In the genomic region with DNA sequence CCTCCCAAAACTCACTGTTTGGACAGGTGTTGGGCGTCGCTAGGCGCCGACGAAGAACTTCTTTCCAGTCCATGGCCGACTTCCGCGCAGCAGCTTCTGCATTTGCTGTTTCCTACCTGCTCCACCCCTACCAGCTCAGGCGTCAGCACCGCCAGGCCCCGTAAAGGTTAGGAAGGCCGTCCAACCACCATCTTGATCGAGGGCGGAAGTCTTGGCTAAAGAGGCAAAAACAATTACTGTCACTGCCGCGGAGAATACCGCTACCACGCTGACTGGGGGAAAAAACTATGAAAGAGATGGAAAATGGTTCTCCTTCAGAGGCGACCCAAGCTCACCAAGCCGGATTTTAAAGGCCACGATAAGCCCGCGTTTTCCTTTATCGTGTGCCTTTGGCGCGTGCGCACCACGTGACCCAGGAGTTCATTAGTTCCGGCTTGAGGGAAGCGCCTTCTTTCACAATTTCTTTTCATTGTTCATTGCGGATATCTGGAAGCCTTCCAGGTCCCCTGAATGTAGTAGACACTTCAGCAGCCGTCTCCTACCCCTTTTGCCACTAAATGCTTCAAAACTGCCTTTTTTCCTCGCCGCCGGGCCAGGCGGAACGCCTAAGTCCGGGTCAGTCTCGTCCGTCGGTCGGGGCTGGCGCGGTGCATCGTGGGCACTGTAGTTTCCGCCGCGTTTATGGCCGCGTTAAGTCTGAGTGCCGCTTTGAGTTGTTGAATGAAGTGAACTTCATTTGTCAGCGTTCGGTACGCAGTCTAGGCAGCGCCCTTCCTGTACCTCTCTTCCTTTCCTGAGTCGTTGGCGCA, we compare ENCODE assay signal across 1 cellular context.
TF ChIP-seq lines count a peak whose summit lies in the region.

Gene PPP2R3C, minus strand, starts transcription at position 104 of the 809 bp plus-strand sequence. Its CDS starts 31 bp downstream, at position 73.
Gene PRORP, plus strand, starts transcription at position 666 of the 809 bp plus-strand sequence. CDS start 694 bp downstream, outside the sequence.

TF ChIP-seq in HepG2, 621 proteins besides CTCF, POLR2A, EP300 and RAD21 (continued from another document and continues in another):
- TF ChIP-seq, protein P1, sequence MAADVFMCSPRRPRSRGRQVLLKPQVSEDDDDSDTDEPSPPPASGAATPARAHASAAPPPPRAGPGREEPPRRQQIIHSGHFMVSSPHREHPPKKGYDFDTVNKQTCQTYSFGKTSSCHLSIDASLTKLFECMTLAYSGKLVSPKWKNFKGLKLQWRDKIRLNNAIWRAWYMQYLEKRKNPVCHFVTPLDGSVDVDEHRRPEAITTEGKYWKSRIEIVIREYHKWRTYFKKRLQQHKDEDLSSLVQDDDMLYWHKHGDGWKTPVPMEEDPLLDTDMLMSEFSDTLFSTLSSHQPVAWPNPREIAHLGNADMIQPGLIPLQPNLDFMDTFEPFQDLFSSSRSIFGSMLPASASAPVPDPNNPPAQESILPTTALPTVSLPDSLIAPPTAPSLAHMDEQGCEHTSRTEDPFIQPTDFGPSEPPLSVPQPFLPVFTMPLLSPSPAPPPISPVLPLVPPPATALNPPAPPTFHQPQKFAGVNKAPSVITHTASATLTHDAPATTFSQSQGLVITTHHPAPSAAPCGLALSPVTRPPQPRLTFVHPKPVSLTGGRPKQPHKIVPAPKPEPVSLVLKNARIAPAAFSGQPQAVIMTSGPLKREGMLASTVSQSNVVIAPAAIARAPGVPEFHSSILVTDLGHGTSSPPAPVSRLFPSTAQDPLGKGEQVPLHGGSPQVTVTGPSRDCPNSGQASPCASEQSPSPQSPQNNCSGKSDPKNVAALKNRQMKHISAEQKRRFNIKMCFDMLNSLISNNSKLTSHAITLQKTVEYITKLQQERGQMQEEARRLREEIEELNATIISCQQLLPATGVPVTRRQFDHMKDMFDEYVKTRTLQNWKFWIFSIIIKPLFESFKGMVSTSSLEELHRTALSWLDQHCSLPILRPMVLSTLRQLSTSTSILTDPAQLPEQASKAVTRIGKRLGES (CRISPR knock-in tag; IDR thresholded peaks at IDR 0.05; ENCODE audit: borderline replicate concordance): peak; percentile 96
- TF ChIP-seq FOXM1 (CRISPR knock-in tag; IDR thresholded peaks at IDR 0.05) (0 out of 2 replicates have a peak, but pooled peaks have one; percentile 82), POLR2G (IDR thresholded peaks at IDR 0.05; ENCODE audit: low read depth, low read length) (peak; percentile 85), SUZ12 (IDR thresholded peaks at IDR 0.05; ENCODE audit: low read depth, low read length) (peak; percentile 82), ZNF260 (CRISPR knock-in tag; IDR thresholded peaks at IDR 0.05; ENCODE audit: borderline replicate concordance, low read depth) (0 out of 2 replicates have a peak, but pooled peaks have one; percentile 53), ZBTB46 (CRISPR knock-in tag; IDR thresholded peaks at IDR 0.05; ENCODE audit: borderline replicate concordance) (peak; percentile 98), CREM (IDR thresholded peaks at IDR 0.05) (peak; percentile 98), CREM (CRISPR knock-in tag; IDR thresholded peaks at IDR 0.05) (no peak; the same call in none of the 2 replicates), GTF2F1 (IDR thresholded peaks at IDR 0.05; ENCODE audit: low read length) (peak; percentile 92; the same call in 1 of the 2 replicates), ZFX (CRISPR knock-in tag; IDR thresholded peaks at IDR 0.05; ENCODE audit: low read depth) (peak; percentile 99), ZNF550 (CRISPR knock-in tag; IDR thresholded peaks at IDR 0.05; ENCODE audit: borderline replicate concordance) (peak; percentile 78), ZNF567 (CRISPR knock-in tag; IDR thresholded peaks at IDR 0.05; ENCODE audit: borderline replicate concordance) (peak; percentile 85), XBP1 (CRISPR knock-in tag; IDR thresholded peaks at IDR 0.05) (peak; percentile 94; the same call in 1 of the 2 replicates), ZFAT (CRISPR knock-in tag; conservative IDR thresholded peaks at IDR 0.05) (peak; percentile 95), ZNF274 (CRISPR knock-in tag; IDR thresholded peaks at IDR 0.05) (peak; percentile 88), ZNF552 (CRISPR knock-in tag; IDR thresholded peaks at IDR 0.05; ENCODE audit: borderline replicate concordance) (peak; percentile 94), PRDM10 (CRISPR knock-in tag; IDR thresholded peaks at IDR 0.05; ENCODE audit: low read depth) (peak; percentile 87), ARHGAP35 (CRISPR knock-in tag; IDR thresholded peaks at IDR 0.05; ENCODE audit: borderline replicate concordance) (peak; percentile 88), SP1 (IDR thresholded peaks at IDR 0.05) (no peak), SP1 (CRISPR knock-in tag; IDR thresholded peaks at IDR 0.05) (peak; percentile 73), ZNF225 (CRISPR knock-in tag; IDR thresholded peaks at IDR 0.05) (peak; percentile 96), FOXO4 (CRISPR knock-in tag; conservative IDR thresholded peaks at IDR 0.05) (peak; percentile 99; the same call in 1 of the 2 replicates), GABPA (IDR thresholded peaks at IDR 0.05; ENCODE audit: low read depth, low read length) (peak; percentile 83), GABPA (CRISPR knock-in tag; IDR thresholded peaks at IDR 0.05; ENCODE audit: low read depth) (peak; percentile 89), MYNN (CRISPR knock-in tag; IDR thresholded peaks at IDR 0.05; ENCODE audit: low read depth) (peak; percentile 86; the same call in 1 of the 2 replicates), ZBTB8A (CRISPR knock-in tag; IDR thresholded peaks at IDR 0.05; ENCODE audit: borderline replicate concordance, low read depth) (peak; percentile 96), NCOR1 (IDR thresholded peaks at IDR 0.05; ENCODE audit: borderline replicate concordance, low read length) (peak; percentile 83), CBX1 (IDR thresholded peaks at IDR 0.05; ENCODE audit: low read depth) (peak; percentile 69), ZFP36L1 (CRISPR knock-in tag; IDR thresholded peaks at IDR 0.05) (peak; percentile 95), ZNF83 (CRISPR knock-in tag; IDR thresholded peaks at IDR 0.05; ENCODE audit: borderline replicate concordance) (peak; percentile 95), MIER2 (CRISPR knock-in tag; IDR thresholded peaks at IDR 0.05) (peak; percentile 77; the same call in 1 of the 2 replicates), ELF1 (CRISPR knock-in tag; IDR thresholded peaks at IDR 0.05) (peak; percentile 96), HNF4A (CRISPR knock-in tag; IDR thresholded peaks at IDR 0.05) (peak; percentile 52), HNRNPK (IDR thresholded peaks at IDR 0.05; ENCODE audit: low read depth, low read length, poor library complexity, severe bottlenecking) (no peak), KDM1A (CRISPR knock-in tag; IDR thresholded peaks at IDR 0.05) (0 out of 2 replicates have a peak, but pooled peaks have one; percentile 15), NR2C2 (CRISPR knock-in tag; IDR thresholded peaks at IDR 0.05; ENCODE audit: borderline replicate concordance) (peak; percentile 98), TP53 (CRISPR knock-in tag; conservative IDR thresholded peaks at IDR 0.05) (peak; percentile 96), NFRKB (IDR thresholded peaks at IDR 0.05) (peak; percentile 83), ZNF235 (CRISPR knock-in tag; IDR thresholded peaks at IDR 0.05; ENCODE audit: borderline replicate concordance) (peak; percentile 94), NFE2 (CRISPR knock-in tag; IDR thresholded peaks at IDR 0.05) (no peak), ZNF879 (CRISPR knock-in tag; IDR thresholded peaks at IDR 0.05) (no peak; the same call in 1 of the 2 replicates), FUBP1 (CRISPR knock-in tag; IDR thresholded peaks at IDR 0.05; ENCODE audit: borderline replicate concordance) (peak; percentile 90), ZNF343 (CRISPR knock-in tag; IDR thresholded peaks at IDR 0.05) (peak; percentile 99), FOXC1 (CRISPR knock-in tag; IDR thresholded peaks at IDR 0.05; ENCODE audit: borderline replicate concordance) (peak; percentile 99), E2F5 (CRISPR knock-in tag; conservative IDR thresholded peaks at IDR 0.05) (peak; percentile 88), ZBTB37 (CRISPR knock-in tag; IDR thresholded peaks at IDR 0.05) (peak; percentile 85), ELF4 (CRISPR knock-in tag; IDR thresholded peaks at IDR 0.05; ENCODE audit: borderline replicate concordance) (peak; percentile 100), TCF7 (IDR thresholded peaks at IDR 0.05; ENCODE audit: low read depth) (peak; percentile 2; the same call in 1 of the 2 replicates)
- TF ChIP-seq, protein P2, sequence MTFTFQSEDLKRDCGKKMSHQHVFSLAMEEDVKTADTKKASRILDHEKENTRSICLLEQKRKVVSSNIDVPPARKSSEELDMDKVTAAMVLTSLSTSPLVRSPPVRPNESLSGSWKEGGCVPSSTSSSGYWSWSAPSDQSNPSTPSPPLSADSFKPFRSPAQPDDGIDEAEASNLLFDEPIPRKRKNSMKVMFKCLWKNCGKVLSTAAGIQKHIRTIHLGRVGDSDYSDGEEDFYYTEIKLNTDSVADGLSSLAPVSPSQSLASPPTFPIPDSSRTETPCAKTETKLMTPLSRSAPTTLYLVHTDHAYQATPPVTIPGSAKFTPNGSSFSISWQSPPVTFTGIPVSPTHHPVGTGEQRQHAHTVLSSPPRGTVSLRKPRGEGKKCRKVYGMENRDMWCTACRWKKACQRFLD (CRISPR knock-in tag; IDR thresholded peaks at IDR 0.05; ENCODE audit: borderline replicate concordance): peak; percentile 98
